In genomic region chr11:75429902-75430691, GRCh38 we compare ENCODE assay signal across 8 cellular contexts. TPM values are rescaled to one million over a fixed set of nuclear protein-coding genes. Genes with fewer than 3 reads are reported as not detected.
DNase-seq lines count a peak whose midpoint lies in the region; ATAC-seq and TF ChIP-seq lines count a peak whose summit lies in the region.

No MANE protein-coding gene starts in this region.

- no peaks in the 10 kb centered on the region for H3K36me3 ChIP-seq in mammary epithelial cell (ENCODE audit: insufficient read depth, low read length)

- no peaks in the 10 kb centered on the region for H4K20me1 ChIP-seq in mammary epithelial cell (ENCODE audit: insufficient read depth, low read length)

- H3K79me2 ChIP-seq in mammary epithelial cell (ENCODE audit: insufficient read depth, low read length): no peaks in the 10 kb centered on the region

- in situ Hi-C loops in mammary epithelial cell (cut with MboI; ENCODE audit: low sequenced_read_pairs in 2 of 2): no loop called here

- CTCF ChIA-PET in mammary epithelial cell (lab: Charles Lee; ENCODE audit: low non-redundant PET): no interaction called here

- dilution Hi-C loops in mammary epithelial cell (cut with HindIII; ENCODE audit: low sequenced_read_pairs): no loop called here

- 12% methylated on average over 11 of the region's 133 CpGs for WGBS in mammary epithelial cell (ENCODE audit: low coverage, missing lambda C conversion rate)

- H3K27ac ChIP-seq in mammary epithelial cell (ENCODE audit: insufficient read depth, low read depth, low read length): no peak overlapping the region

- H2AFZ ChIP-seq in mammary epithelial cell (ENCODE audit: low read depth, low read length): peak overlapping the region; percentile 60

- TF ChIP-seq CTCF in GM12865 (IDR thresholded peaks at IDR 0.05; ENCODE audit: insufficient read depth, low read depth, low read length, missing control alignments) (no peak), LNCaP clone FGC (IDR thresholded peaks at IDR 0.05; ENCODE audit: control insufficient read depth, extremely low read depth, insufficient read depth) (0 out of 2 replicates have a peak, but pooled peaks have one; percentile 6), mammary epithelial cell (conservative IDR thresholded peaks at IDR 0.05 in 1 of 2, IDR thresholded peaks at IDR 0.05 in 1 of 2; ENCODE audit: extremely low read depth in 1 of 2, insufficient read depth in 1 of 2, low read depth in 1 of 2, low read length in 2 of 2) (no peak)

- H3K27me3 ChIP-seq in mammary epithelial cell (ENCODE audit: insufficient read depth, low read length): peaks cover 6% of the 10 kb centered on the region

- peak overlapping the region; percentile 72 for H3K4me2 ChIP-seq in mammary epithelial cell (ENCODE audit: insufficient read depth, low read depth, low read length)

- H3K4me1 ChIP-seq in mammary epithelial cell (ENCODE audit: insufficient read depth, low read length): peaks cover 19% of the 10 kb centered on the region

- H3K4me3 ChIP-seq in GM12865 (ENCODE audit: low read depth, low read length) (peak overlapping the region; percentile 26), LNCaP clone FGC (ENCODE audit: low read depth, low read length) (peak overlapping the region; percentile 53), mammary epithelial cell (replicated peaks in 1 of 3; ENCODE audit: insufficient read depth in 1 of 3, low read depth in 2 of 3, low read length in 3 of 3) (peak overlapping the region in 1 of 3 experiments; percentile 25)

- ATAC-seq in GM21526 (IDR thresholded peaks at IDR 0.05; ENCODE audit: low FRiP score, unreplicated experiment): no peak

- no TSS peak for BruUV-seq in mammary epithelial cell (replicated peaks; lab: Mats Ljungman, UMichigan)

- intact Hi-C loops in mammary epithelial cell (cut with micrococcal nuclease): no loop called here

- no peak overlapping the region for H3K9ac ChIP-seq in mammary epithelial cell (ENCODE audit: insufficient read depth, low read length)

- H3K9me3 ChIP-seq in mammary epithelial cell (replicated peaks; ENCODE audit: insufficient read depth, low read length): peaks cover 5% of the 10 kb centered on the region

- DNase-seq in GM12865 (ENCODE audit: low read depth) (peak; percentile 67), LNCaP clone FGC (ENCODE audit: low read depth) (peak; percentile 55), UCSD-AML1 (lab: John Stamatoyannopoulos, UW; ENCODE audit: unreplicated experiment) (peak; percentile 76), mammary epithelial cell (peak; percentile 58), iris pigment epithelial cell (ENCODE audit: low read depth) (peak; percentile 84), medulla oblongata (ENCODE audit: extremely low spot score) (no peak)
- DNase-seq in stimulated activated CD4-positive, alpha-beta T cell treated with anti-CD3 and anti-CD28 coated beads, Interleukin-1b, Interleukin-23, amount 100 ng/mL, for 24 hours (ENCODE audit: low read depth in 4 of 4, low spot score in 1 of 4): peak in 3 of 4 experiments; percentile 37 to 44 (median 37)

RNA-seq across cellular contexts. Expression of gene KLHL35, which starts 2.9 kb away (rescaled TPM):
- total RNA-seq in mammary epithelial cell: 1 to 10 TPM; 2.4 to 3.7 TPM
- 0.43 TPM for polyA plus RNA-seq in mammary epithelial cell
- not detected for polyA minus RNA-seq in mammary epithelial cell

RNA-seq across cellular contexts. Expression of gene RPS3, which starts 30.8 kb away (rescaled TPM):
- 1,000 to 10,000 TPM; 1,423 to 2,367 TPM for total RNA-seq in mammary epithelial cell
- 3,767 TPM for polyA plus RNA-seq in mammary epithelial cell
- polyA minus RNA-seq in mammary epithelial cell: 2,014 TPM
